Comparison of ENCODE assay signal across 12 cellular contexts in the genomic region with DNA sequence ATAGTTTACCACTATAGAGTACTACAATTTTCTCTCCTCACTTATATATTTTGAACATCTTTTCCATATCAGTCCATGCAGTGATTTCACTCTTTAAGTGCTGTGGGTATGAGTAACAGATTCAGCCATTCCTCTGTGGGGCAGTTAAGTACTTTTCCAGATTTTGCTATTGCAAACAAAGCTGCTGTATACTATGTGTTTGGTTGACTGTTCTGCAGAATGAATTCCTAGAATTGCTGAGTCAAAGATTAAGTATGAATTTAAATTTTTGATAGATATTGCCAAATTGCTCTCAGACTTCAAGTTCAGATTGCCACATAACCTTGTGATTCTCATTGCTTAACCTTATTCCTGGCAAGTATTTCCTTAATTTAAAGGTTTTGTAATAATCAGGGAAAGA. TPM values are rescaled to one million over a fixed set of nuclear protein-coding genes. Genes with fewer than 3 reads are reported as not detected.
DNase-seq lines count a peak whose midpoint lies in the region; TF ChIP-seq lines count a peak whose summit lies in the region.
"Had no signal": no experiment of that assay in that cellular context is flagged by ENCODE, and none has a peak within 500 bp of the region (broad histone marks: within the 10 kb centered on the region; RNA-seq: fewer than 3 reads in every experiment).

No MANE protein-coding gene starts in this region.

- H3K27ac ChIP-seq in breast epithelium (peak overlapping the region in 1 of 2 donors; percentile 32), VCaP (peak overlapping the region; percentile 74), vagina (peak overlapping the region; percentile 52)

- POLR2A ChIA-PET in MCF 10A (lab: Yijun Ruan, JAX), result interaction anchor here (0.8 to 6.4 kb wide), 22 partner anchors 9 to 213 kb away, joined by 3 to 153 read pairs (median 6); partner anchors contain the start of genes EIF4EBP2, PPA1, SAR1A and TYSND1
- POLR2A ChIA-PET in GM10248 (lab: Yijun Ruan, JAX), result no interaction called here

- DNase-seq in MCF 10A (ENCODE audit: unreplicated experiment) (peak; percentile 86), breast epithelium (ENCODE audit: low spot score in 2 of 2) (no peak), iris pigment epithelial cell (ENCODE audit: low read depth) (peak; percentile 95), vagina (ENCODE audit: extremely low spot score in 2 of 2) (no peak), NCI-H446 (lab: John Stamatoyannopoulos, UW) (no peak), DMS53 (lab: John Stamatoyannopoulos, UW) (no peak), GM10248 (ENCODE audit: extremely low spot score) (no peak)
- DNase-seq: activated CD4-positive, alpha-beta memory T cell treated with anti-CD3 and anti-CD28 coated beads, Interleukin-2, amount 10 ng/mL, durations not matched to agents 7 days and 5 days; caudate nucleus; sigmoid colon; stimulated activated naive CD8-positive, alpha-beta T cell treated with anti-CD3 and anti-CD28 coated beads, Interleukin-15, amount 100 ng/mL, for 72 hours had no signal

- H3K4me3 ChIP-seq in breast epithelium, result no peak overlapping the region
- H3K4me3 ChIP-seq in vagina, result no peak overlapping the region
- H3K4me3 ChIP-seq: sigmoid colon had no signal

- peaks cover 23% of the 10 kb centered on the region for H3K36me3 Mint-ChIP-seq in MCF 10A (ENCODE audit: insufficient read depth, unreplicated experiment)

- no peaks in the 10 kb centered on the region for H3K36me3 ChIP-seq in breast epithelium
- H3K36me3 ChIP-seq in vagina, result no peaks in the 10 kb centered on the region
- H3K36me3 ChIP-seq: sigmoid colon had no signal

- CTCF ChIA-PET in MCF 10A (lab: Yijun Ruan, JAX) (interaction anchor here (1.1 to 3.9 kb wide), 5 partner anchors 16 to 172 kb away, joined by 4 to 17 read pairs (median 7); partner anchors contain the start of genes SAR1A and TYSND1), GM10248 (lab: Yijun Ruan, JAX) (interaction anchor here (0.8 to 1.6 kb wide), 2 partner anchors 16 to 173 kb away, joined by 3 read pairs; no protein-coding TSS in a partner anchor)

- no peaks in the 10 kb centered on the region for H3K27me3 Mint-ChIP-seq in MCF 10A (ENCODE audit: insufficient read depth, unreplicated experiment)
- H3K27me3 Mint-ChIP-seq: activated CD4-positive, alpha-beta memory T cell treated with anti-CD3 and anti-CD28 coated beads, Interleukin-2, amount 10 ng/mL, durations not matched to agents 7 days and 5 days; stimulated activated naive CD8-positive, alpha-beta T cell treated with anti-CD3 and anti-CD28 coated beads, Interleukin-15, amount 100 ng/mL, for 72 hours had no signal

- H3K27me3 ChIP-seq in breast epithelium (no peaks in the 10 kb centered on the region), vagina (no peaks in the 10 kb centered on the region)
- H3K27me3 ChIP-seq: sigmoid colon had no signal

- BruUV-seq in MCF 10A (replicated peaks; lab: Mats Ljungman, UMichigan), result TSS peak; percentile 28

- H3K9me3 ChIP-seq in breast epithelium (no peaks in the 10 kb centered on the region), vagina (no peaks in the 10 kb centered on the region)
- H3K9me3 ChIP-seq: sigmoid colon had no signal

- TF ChIP-seq POLR2A in breast epithelium (IDR thresholded peaks at IDR 0.05) (no peak), vagina (IDR thresholded peaks at IDR 0.05) (no peak)

- peak overlapping the region; percentile 53 for H3K4me3 Mint-ChIP-seq in MCF 10A (ENCODE audit: unreplicated experiment)
- H3K4me3 Mint-ChIP-seq: activated CD4-positive, alpha-beta memory T cell treated with anti-CD3 and anti-CD28 coated beads, Interleukin-2, amount 10 ng/mL, durations not matched to agents 7 days and 5 days; stimulated activated naive CD8-positive, alpha-beta T cell treated with anti-CD3 and anti-CD28 coated beads, Interleukin-15, amount 100 ng/mL, for 72 hours had no signal

- TF ChIP-seq CTCF in MCF 10A (IDR thresholded peaks at IDR 0.05; ENCODE audit: unreplicated experiment) (no peak), breast epithelium (IDR thresholded peaks at IDR 0.05) (no peak), VCaP (conservative IDR thresholded peaks at IDR 0.05) (no peak), vagina (IDR thresholded peaks at IDR 0.05) (no peak), GM10248 (IDR thresholded peaks at IDR 0.05; ENCODE audit: control extremely low read depth, extremely low read depth, low read depth, missing control alignments) (no peak)

- peaks cover 41% of the 10 kb centered on the region for H3K4me1 Mint-ChIP-seq in MCF 10A (ENCODE audit: insufficient read depth, unreplicated experiment)

- intact Hi-C loops in MCF 10A (cut with micrococcal nuclease), result loop anchor here (1.0 kb wide), 1 partner anchor 46 kb away; the partner anchor contains the start of gene TYSND1
- intact Hi-C loops in breast epithelium (cut with DNase I; ENCODE audit: low total_unique reads), result no loop called here
- intact Hi-C loops in vagina (cut with DNase I), result no loop called here

- H3K4me1 ChIP-seq in breast epithelium (no peaks in the 10 kb centered on the region), vagina (peaks cover 7% of the 10 kb centered on the region)

- peak overlapping the region; percentile 73 for H3K27ac Mint-ChIP-seq in MCF 10A (ENCODE audit: low read depth, unreplicated experiment)
- H3K27ac Mint-ChIP-seq: activated CD4-positive, alpha-beta memory T cell treated with anti-CD3 and anti-CD28 coated beads, Interleukin-2, amount 10 ng/mL, durations not matched to agents 7 days and 5 days; stimulated activated naive CD8-positive, alpha-beta T cell treated with anti-CD3 and anti-CD28 coated beads, Interleukin-15, amount 100 ng/mL, for 72 hours had no signal

- H3K9me3 Mint-ChIP-seq in MCF 10A (ENCODE audit: unreplicated experiment), result no peaks in the 10 kb centered on the region
- H3K9me3 Mint-ChIP-seq: activated CD4-positive, alpha-beta memory T cell treated with anti-CD3 and anti-CD28 coated beads, Interleukin-2, amount 10 ng/mL, durations not matched to agents 7 days and 5 days; stimulated activated naive CD8-positive, alpha-beta T cell treated with anti-CD3 and anti-CD28 coated beads, Interleukin-15, amount 100 ng/mL, for 72 hours had no signal

RNA-seq across cellular contexts. Expression of gene SAR1A, which starts 21.6 kb away (rescaled TPM):
- total RNA-seq in MCF 10A (2022) (132 and 152 TPM in 2 replicates), breast epithelium (10 to 100 TPM; 87.5 to 95.4 (median 95.4) TPM), vagina (57.9 TPM)

RNA-seq across cellular contexts. Expression of gene PPA1, which starts 41.3 kb away (rescaled TPM):
- 221 and 293 TPM in 2 replicates for total RNA-seq in MCF 10A (2022)
- total RNA-seq in breast epithelium, result 100 to 1,000 TPM in 2 of 3 donors, 10 to 100 TPM in 1; 86.9 to 174 (median 164) TPM
- 79.3 TPM for total RNA-seq in vagina

RNA-seq across cellular contexts. Expression of gene TYSND1, which starts 45.4 kb away (rescaled TPM):
- 14.6 and 16.5 TPM in 2 replicates for total RNA-seq in MCF 10A (2022)
- 10 to 100 TPM; 12.5 to 19.9 (median 19.7) TPM for total RNA-seq in breast epithelium
- 15.7 TPM for total RNA-seq in vagina

RNA-seq across cellular contexts. Expression of gene AIFM2, which starts 59.3 kb away (rescaled TPM):
- 19.2 and 21.9 TPM in 2 replicates for total RNA-seq in MCF 10A (2022)
- 10 to 100 TPM; 14.3 to 42.1 (median 33.1) TPM for total RNA-seq in breast epithelium
- total RNA-seq in vagina, result 10.6 TPM

Comparison
In these comparisons a context has a peak if more than half of its experiments do, and no peak if none do; other contexts are left out.
1. DNase-seq: peak in MCF 10A (single experiment) and iris pigment epithelial cell (single experiment); none in breast epithelium (0 of 2), vagina (0 of 2), NCI-H446 (0 of 2), DMS53 (single experiment) and GM10248 (single experiment).